Comparison of ENCODE assay signal across 25 cellular contexts in genomic region chr2:119221609-119222008, GRCh38. TPM values are rescaled to one million over a fixed set of nuclear protein-coding genes. Genes with fewer than 3 reads are reported as not detected.
"Had no signal": no experiment of that assay in that cellular context is flagged by ENCODE, and none has a peak within 500 bp of the region (broad histone marks: within the 10 kb centered on the region; RNA-seq: fewer than 3 reads in every experiment).

No MANE protein-coding gene starts in this region.

- H3K4me3 Mint-ChIP-seq: nephron progenitor cell; stimulated activated naive B cell treated with anti-CD40 and anti-IgM and Interleukin-4, amounts not matched to agents 10 μg/mL and 1 μg/mL and 100 μg/mL, for 72 hours had no signal

- H3K4me2 ChIP-seq: hepatocyte, neural progenitor cell had no signal

- H3K27ac Mint-ChIP-seq: neural progenitor cell; progenitor cell of endocrine pancreas; stimulated activated naive B cell treated with anti-CD40 and anti-IgM and Interleukin-4, amounts not matched to agents 10 μg/mL and 1 μg/mL and 100 μg/mL, for 72 hours had no signal

- H2AFZ ChIP-seq: hepatocyte, neural progenitor cell had no signal

- H3K36me3 Mint-ChIP-seq: naive B cell; natural killer cell; neural progenitor cell; stimulated activated naive B cell treated with anti-CD40 and anti-IgM and Interleukin-4, amounts not matched to agents 10 μg/mL and 1 μg/mL and 100 μg/mL, for 72 hours had no signal

- H3K27me3 ChIP-seq: right atrium auricular region, testis, thyroid gland had no signal

- H3K79me2 ChIP-seq: hepatocyte had no signal

- H3K9me3 ChIP-seq: heart right ventricle, neutrophil, right atrium auricular region, stomach, testis, thyroid gland, transverse colon, upper lobe of right lung had no signal

- H3K9ac ChIP-seq: neural progenitor cell had no signal

- ATAC-seq: heart right ventricle; natural killer cell; sciatic nerve; stimulated activated naive B cell treated with anti-CD40 and anti-IgM and Interleukin-4, amounts not matched to agents 10 μg/mL and 1 μg/mL and 100 μg/mL, for 72 hours; stimulated activated naive CD8-positive, alpha-beta T cell treated with anti-CD3 and anti-CD28 coated beads, Interleukin-15, Interleukin-2, amounts not matched to agents 100 U/mL and 50 U/mL, for 24 hours; upper lobe of right lung had no signal

- H3K4me3 ChIP-seq: heart right ventricle, hepatocyte, lung, neural progenitor cell, right atrium auricular region, skin epidermis, stomach, testis, thyroid gland, transverse colon, upper lobe of right lung had no signal

- FAIRE-seq: urothelium cell line had no signal

- DNase-seq: heart right ventricle; naive B cell; natural killer cell; nephron progenitor cell; occipital lobe; stimulated activated CD4-positive, alpha-beta T cell treated with anti-CD3 and anti-CD28 coated beads, Interleukin-12 subunit alpha, Interleukin-12 subunit beta, amount 100 ng/mL, for 4 hours; stimulated activated CD4-positive, alpha-beta T cell treated with anti-CD3 and anti-CD28 coated beads, Interleukin-15, amount 100 ng/mL, for 24 hours; stimulated activated CD4-positive, alpha-beta T cell treated with anti-CD3 and anti-CD28 coated beads, Interleukin-2, amount 100 ng/mL, for 24 hours; stimulated activated CD4-positive, alpha-beta T cell treated with anti-CD3 and anti-CD28 coated beads, Interleukin-4, amount 100 ng/mL, for 1 hour; stimulated activated naive B cell treated with anti-CD40 and anti-IgM and Interleukin-4, amounts not matched to agents 10 μg/mL and 1 μg/mL and 100 μg/mL, for 72 hours; stimulated activated naive CD8-positive, alpha-beta T cell treated with anti-CD3 and anti-CD28 coated beads, Interleukin-15, Interleukin-2, amounts not matched to agents 100 U/mL and 50 U/mL, for 24 hours; stomach; testis; thyroid gland; transverse colon; upper lobe of right lung had no signal

- H3K4me1 Mint-ChIP-seq: stimulated activated naive B cell treated with anti-CD40 and anti-IgM and Interleukin-4, amounts not matched to agents 10 μg/mL and 1 μg/mL and 100 μg/mL, for 72 hours had no signal

- H3K9me3 Mint-ChIP-seq: naive B cell; natural killer cell; nephron progenitor cell; neural progenitor cell; stimulated activated naive B cell treated with anti-CD40 and anti-IgM and Interleukin-4, amounts not matched to agents 10 μg/mL and 1 μg/mL and 100 μg/mL, for 72 hours had no signal

- H3K27ac ChIP-seq: heart right ventricle, hepatocyte, neural progenitor cell, neutrophil, right atrium auricular region, skin epidermis, stomach, testis, thyroid gland, transverse colon, upper lobe of right lung had no signal

- H3K36me3 ChIP-seq: heart right ventricle, neural progenitor cell, neutrophil, right atrium auricular region, stomach, thyroid gland, transverse colon, upper lobe of right lung had no signal

RNA-seq across cellular contexts. Expression of gene STEAP3, which starts 2.0 kb away (rescaled TPM):
- total RNA-seq: occipital lobe had no signal
